1 cellular context compared by ENCODE assay signal in the genomic region with DNA sequence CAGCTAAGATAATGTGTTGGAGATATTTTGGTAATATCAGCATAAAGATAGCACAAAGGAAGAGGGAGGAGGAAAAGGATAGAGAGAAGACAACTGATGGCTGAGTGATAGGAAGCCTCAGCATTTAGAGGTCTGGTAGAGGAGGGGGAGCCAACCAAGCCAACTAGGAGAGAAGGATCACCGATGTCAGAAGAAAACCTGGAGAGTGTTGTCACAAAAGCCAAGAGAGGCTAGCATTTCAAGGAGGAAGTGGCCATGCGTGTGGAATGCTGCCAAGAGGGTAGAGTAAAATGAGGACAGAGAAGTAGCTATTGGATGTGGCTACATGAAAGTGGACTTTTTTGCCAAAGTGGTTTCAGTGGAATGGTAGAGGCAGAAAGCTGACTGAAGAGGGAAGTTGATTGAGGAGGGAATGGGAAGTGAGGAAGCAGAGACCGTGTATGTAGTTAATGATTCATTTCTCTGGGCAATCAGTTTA.
TF ChIP-seq lines count a peak whose summit lies in the region.

No MANE protein-coding gene starts in this region.

TF ChIP-seq in H1, 55 proteins besides CTCF, POLR2A, EP300 and RAD21 (continued from another document):
- TF ChIP-seq, protein P1, sequence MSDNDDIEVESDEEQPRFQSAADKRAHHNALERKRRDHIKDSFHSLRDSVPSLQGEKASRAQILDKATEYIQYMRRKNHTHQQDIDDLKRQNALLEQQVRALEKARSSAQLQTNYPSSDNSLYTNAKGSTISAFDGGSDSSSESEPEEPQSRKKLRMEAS (IDR thresholded peaks at IDR 0.05) = no peak
- no peak for TF ChIP-seq CHD1 (IDR thresholded peaks at IDR 0.05; ENCODE audit: low read depth, low read length)
- TF ChIP-seq TAF1 (IDR thresholded peaks at IDR 0.05; ENCODE audit: low read depth, low read length) = no peak
- no peak for TF ChIP-seq NRF1 (IDR thresholded peaks at IDR 0.05; ENCODE audit: low read depth, low read length)
- TF ChIP-seq KDM5A (IDR thresholded peaks at IDR 0.05; ENCODE audit: low read length) = no peak
- TF ChIP-seq, protein P2, sequence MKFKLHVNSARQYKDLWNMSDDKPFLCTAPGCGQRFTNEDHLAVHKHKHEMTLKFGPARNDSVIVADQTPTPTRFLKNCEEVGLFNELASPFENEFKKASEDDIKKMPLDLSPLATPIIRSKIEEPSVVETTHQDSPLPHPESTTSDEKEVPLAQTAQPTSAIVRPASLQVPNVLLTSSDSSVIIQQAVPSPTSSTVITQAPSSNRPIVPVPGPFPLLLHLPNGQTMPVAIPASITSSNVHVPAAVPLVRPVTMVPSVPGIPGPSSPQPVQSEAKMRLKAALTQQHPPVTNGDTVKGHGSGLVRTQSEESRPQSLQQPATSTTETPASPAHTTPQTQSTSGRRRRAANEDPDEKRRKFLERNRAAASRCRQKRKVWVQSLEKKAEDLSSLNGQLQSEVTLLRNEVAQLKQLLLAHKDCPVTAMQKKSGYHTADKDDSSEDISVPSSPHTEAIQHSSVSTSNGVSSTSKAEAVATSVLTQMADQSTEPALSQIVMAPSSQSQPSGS (IDR thresholded peaks at IDR 0.05; ENCODE audit: low read length) = no peak
- TF ChIP-seq CHD2 (IDR thresholded peaks at IDR 0.05; ENCODE audit: low read length) = no peak
- TF ChIP-seq FOSL1 (IDR thresholded peaks at IDR 0.05; ENCODE audit: insufficient read depth, low read depth, low read length) = no peak
- TF ChIP-seq CEBPB (IDR thresholded peaks at IDR 0.05; ENCODE audit: low read depth, low read length) = no peak
- no peak for TF ChIP-seq SP2 (IDR thresholded peaks at IDR 0.05; ENCODE audit: low read length)
- no peak for TF ChIP-seq SIRT6 (IDR thresholded peaks at IDR 0.05; ENCODE audit: low read length)
- no peak for TF ChIP-seq YY1 (IDR thresholded peaks at IDR 0.05; ENCODE audit: low read depth, low read length)
- TF ChIP-seq TEAD4 (IDR thresholded peaks at IDR 0.05; ENCODE audit: low read depth, low read length) = no peak
- no peak for TF ChIP-seq CREB1 (IDR thresholded peaks at IDR 0.05)
